In the genomic region with DNA sequence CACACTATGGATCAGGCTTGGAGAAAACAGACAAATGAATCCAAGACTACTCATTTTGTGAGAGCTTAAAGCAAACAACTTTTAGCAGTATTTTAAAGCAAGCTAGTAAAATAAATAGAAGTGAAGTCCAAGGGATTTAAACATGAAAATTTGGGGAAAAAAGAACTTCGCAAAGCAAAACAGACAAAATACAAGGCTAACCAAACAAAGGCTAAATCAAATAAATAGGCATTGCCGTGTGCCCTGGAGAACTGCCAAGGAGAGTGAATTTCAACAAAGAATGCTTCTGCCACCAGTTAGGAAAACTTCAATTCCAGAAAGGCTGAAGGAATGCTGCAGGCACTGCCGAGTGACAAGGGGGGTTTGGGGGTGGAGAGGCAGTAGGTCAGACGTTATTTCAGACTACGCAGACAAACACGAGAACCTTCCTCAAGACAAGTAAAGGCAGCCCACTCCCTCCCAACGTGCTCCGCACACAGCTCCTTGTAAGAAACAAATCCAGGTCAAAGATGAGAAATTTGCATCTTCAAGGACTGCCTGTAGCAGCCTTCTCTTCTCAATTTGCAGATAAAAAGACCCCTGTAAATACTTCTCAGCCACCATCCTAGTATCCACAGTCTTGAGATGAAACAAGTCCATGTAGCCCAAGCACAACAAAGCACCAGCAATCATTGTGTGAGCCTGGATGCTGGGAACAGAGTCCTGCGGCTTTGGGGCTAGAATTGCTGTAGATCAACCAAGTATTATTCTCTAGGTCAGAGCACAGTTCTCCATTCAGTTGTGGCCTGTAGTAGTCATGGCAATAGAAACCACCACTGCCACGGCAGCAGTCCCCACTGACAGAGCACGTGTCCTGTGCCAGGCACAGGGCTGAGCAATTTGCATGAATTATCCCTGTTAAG, we compare ENCODE assay signal across 9 cellular contexts. TPM values are rescaled to one million over a fixed set of nuclear protein-coding genes. Genes with fewer than 3 reads are reported as not detected.
DNase-seq lines count a peak whose midpoint lies in the region; ATAC-seq and TF ChIP-seq lines count a peak whose summit lies in the region.
"Had no signal": no experiment of that assay in that cellular context is flagged by ENCODE, and none has a peak within 500 bp of the region (broad histone marks: within the 10 kb centered on the region; RNA-seq: fewer than 3 reads in every experiment).

No MANE protein-coding gene starts in this region.

- H3K27me3 ChIP-seq in AG04450 (ENCODE audit: control insufficient read depth, insufficient read depth, low read length) (no peaks in the 10 kb centered on the region), IMR-90 (ENCODE audit: control insufficient read depth, insufficient read depth, low read length) (no peaks in the 10 kb centered on the region)

- in situ Hi-C loops in IMR-90 (cut with MboI; ENCODE audit: low sequenced_read_pairs), result loop anchor here (5.0 to 10.0 kb wide), 3 partner anchors 294 to 866 kb away; no protein-coding TSS in a partner anchor

- H3K9me3 ChIP-seq in AG04450 (ENCODE audit: control insufficient read depth, insufficient read depth, low read length) (no peaks in the 10 kb centered on the region), IMR-90 (ENCODE audit: control insufficient read depth, insufficient read depth, low read length) (no peaks in the 10 kb centered on the region), mucosa of descending colon (no peaks in the 10 kb centered on the region)

- H3K4me3 ChIP-seq in AG04450 (ENCODE audit: low read depth, low read length) (no peak overlapping the region; the same call in 1 of the 2 replicates), IMR-90 (ENCODE audit: insufficient read depth, low read depth, low read length) (no peak overlapping the region), mucosa of descending colon (peak overlapping the region; percentile 4)

- H3K36me3 ChIP-seq in IMR-90 (ENCODE audit: control insufficient read depth, insufficient read depth, low read length) (no peaks in the 10 kb centered on the region), mucosa of descending colon (ENCODE audit: low read depth) (no peaks in the 10 kb centered on the region)

- peak overlapping the region; percentile 97 for H2BK120ac ChIP-seq in IMR-90 (ENCODE audit: low read depth, low read length)

- peaks cover 14% of the 10 kb centered on the region for H3K9me1 ChIP-seq in IMR-90 (ENCODE audit: insufficient read depth, low read length)

- H3K56ac ChIP-seq in IMR-90 (ENCODE audit: extremely low read depth, insufficient read depth, low read length), result peak overlapping the region; percentile 79

- intact Hi-C loops in IMR-90 (cut with micrococcal nuclease) (loop anchor here (2.0 to 10.0 kb wide), 4 partner anchors 99 to 494 kb away; a partner anchor contains a TSS), mucosa of descending colon (cut with DNase I, micrococcal nuclease) (loop anchor here (5.0 to 10.0 kb wide), 3 partner anchors 734 to 876 kb away; no protein-coding TSS in a partner anchor)

- H3K27ac ChIP-seq in AG04450 (ENCODE audit: low read depth, low read length) (peak overlapping the region; percentile 40), IMR-90 (ENCODE audit: insufficient read depth, low read length) (peak overlapping the region; percentile 98)

- H2BK5ac ChIP-seq in IMR-90 (ENCODE audit: low read depth, low read length, poor library complexity, severe bottlenecking), result peak overlapping the region; percentile 95

- no peak for TF ChIP-seq CTCF in AG04450 (IDR thresholded peaks at IDR 0.05; ENCODE audit: low read depth, low read length)
- TF ChIP-seq CTCF in IMR-90 (conservative IDR thresholded peaks at IDR 0.05; ENCODE audit: low read depth, low read length), result no peak
- TF ChIP-seq CTCF in mucosa of descending colon (IDR thresholded peaks at IDR 0.05), result no peak

- H3K18ac ChIP-seq in IMR-90 (ENCODE audit: low read depth, low read length), result peak overlapping the region; percentile 91

- BruUV-seq in IMR-90 (replicated peaks; lab: Mats Ljungman, UMichigan), result no TSS peak

- peak; percentile 59 for ATAC-seq in IMR-90 (ENCODE audit: low read depth)
- ATAC-seq in mucosa of descending colon, result peak; percentile 72
- no peak for ATAC-seq in GM18502 (IDR thresholded peaks at IDR 0.05; ENCODE audit: poor library complexity, unreplicated experiment)
- no peak for ATAC-seq in HG03354 (IDR thresholded peaks at IDR 0.05; ENCODE audit: poor library complexity, severe bottlenecking, unreplicated experiment)

- H3K9ac ChIP-seq in IMR-90 (ENCODE audit: low read depth, low read length), result peak overlapping the region; percentile 75

- H2AK9ac ChIP-seq in IMR-90 (replicated peaks; ENCODE audit: low read depth, low read length, poor library complexity), result peak overlapping the region; percentile 58

- peak overlapping the region; percentile 65; the same call in 2 of the 3 replicates for H2BK15ac ChIP-seq in IMR-90 (ENCODE audit: low read depth, low read length)

- 83% methylated on average over 1 of the region's 11 CpGs; no CpG with 5 or more reads in 1 of the 2 experiments for WGBS in IMR-90 (ENCODE audit: extremely low coverage in 2 of 2, insufficient read length in 1 of 2), 2 experiments

- peak overlapping the region; percentile 88 to 93 for H4K8ac ChIP-seq in IMR-90 (ENCODE audit: low read depth in 2 of 2, low read length in 2 of 2)

- H4K20me1 ChIP-seq in IMR-90 (ENCODE audit: insufficient read depth, low read length), result no peaks in the 10 kb centered on the region

- peaks cover 25% of the 10 kb centered on the region for H3K4me1 ChIP-seq in IMR-90 (ENCODE audit: control insufficient read depth, insufficient read depth, low read length)
- H3K4me1 ChIP-seq in mucosa of descending colon (ENCODE audit: low read depth), result peaks cover 25% of the 10 kb centered on the region

- peak overlapping the region; percentile 97 for H4K91ac ChIP-seq in IMR-90 (ENCODE audit: insufficient read depth, low read depth, low read length)

- H4K5ac ChIP-seq in IMR-90 (ENCODE audit: low read depth, low read length), result peak overlapping the region; percentile 88

- dilution Hi-C loops in IMR-90 (cut with HindIII; ENCODE audit: low sequenced_read_pairs, unreplicated experiment), result no loop called here

- H3K23ac ChIP-seq in IMR-90 (ENCODE audit: low read depth, low read length), result peak overlapping the region; percentile 57

- no peak for DNase-seq in AG04450 (ENCODE audit: low read depth, low spot score)
- DNase-seq in IMR-90, result peak; percentile 75
- peak; percentile 49 for DNase-seq in dermis blood vessel endothelial cell
- peak in 2 of 3 donors; percentile 47 for DNase-seq in mucosa of descending colon
- DNase-seq in NAMALWA (ENCODE audit: low spot score), result no peak
- DNase-seq in cerebellum (ENCODE audit: low spot score), result no peak
- DNase-seq: activated naive CD4-positive, alpha-beta T cell treated with anti-CD3 and anti-CD28 coated beads for 36 hours had no signal

- H2AFZ ChIP-seq in IMR-90 (replicated peaks; ENCODE audit: low read length, poor library complexity), result peak overlapping the region; percentile 60

- peak overlapping the region; percentile 45 for H3K14ac ChIP-seq in IMR-90 (replicated peaks; ENCODE audit: low read depth, low read length)

- CTCF ChIA-PET in AG04450 (lab: Charles Lee) (interaction anchor here (0.7 to 1.6 kb wide), 6 partner anchors 11 to 1247 kb away, joined by 3 to 6 read pairs (median 3); no protein-coding TSS in a partner anchor), IMR-90 (lab: Yijun Ruan, JAX) (interaction anchor here (0.7 to 1.0 kb wide), 2 partner anchors 607 to 870 kb away, joined by 3 to 4 read pairs; no protein-coding TSS in a partner anchor)

- TF ChIP-seq POLR2A in IMR-90 (IDR thresholded peaks at IDR 0.05; ENCODE audit: low read depth, low read length), result no peak

- POLR2A ChIA-PET in AG04450 (lab: Yijun Ruan, JAX), result interaction anchor here (1.4 kb wide), 1 partner anchor 66 kb away, joined by 6 read pairs; no protein-coding TSS in a partner anchor
- POLR2A ChIA-PET in IMR-90 (lab: Charles Lee; ENCODE audit: unreplicated experiment), result no interaction called here

- peak overlapping the region; percentile 97 for H3K4ac ChIP-seq in IMR-90 (ENCODE audit: low read depth, low read length)

- no peak for TF ChIP-seq RAD21 in IMR-90 (IDR thresholded peaks at IDR 0.05; ENCODE audit: low read length)

- peak overlapping the region; percentile 58 for H3K4me2 ChIP-seq in IMR-90 (ENCODE audit: low read depth, low read length)

- peak overlapping the region; percentile 63 for H2AK5ac ChIP-seq in IMR-90 (ENCODE audit: low read depth, low read length)

- peaks cover 8 to 13% of the 10 kb centered on the region in 2 experiments; a peak in 1 of 4 replicates for H3K79me1 ChIP-seq in IMR-90 (ENCODE audit: low read depth in 1 of 2, low read length in 2 of 2)

- H2BK20ac ChIP-seq in IMR-90 (ENCODE audit: low read depth, low read length), result peak overlapping the region; percentile 96

TF ChIP-seq in IMR-90, 13 proteins besides CTCF, POLR2A, EP300 and RAD21:
- TF ChIP-seq, protein P1, sequence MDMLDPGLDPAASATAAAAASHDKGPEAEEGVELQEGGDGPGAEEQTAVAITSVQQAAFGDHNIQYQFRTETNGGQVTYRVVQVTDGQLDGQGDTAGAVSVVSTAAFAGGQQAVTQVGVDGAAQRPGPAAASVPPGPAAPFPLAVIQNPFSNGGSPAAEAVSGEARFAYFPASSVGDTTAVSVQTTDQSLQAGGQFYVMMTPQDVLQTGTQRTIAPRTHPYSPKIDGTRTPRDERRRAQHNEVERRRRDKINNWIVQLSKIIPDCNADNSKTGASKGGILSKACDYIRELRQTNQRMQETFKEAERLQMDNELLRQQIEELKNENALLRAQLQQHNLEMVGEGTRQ (IDR thresholded peaks at IDR 0.05; ENCODE audit: low read depth, low read length), result peak; percentile 48
- TF ChIP-seq SMC3 (IDR thresholded peaks at IDR 0.05; ENCODE audit: low read depth, low read length), result no peak

RNA-seq across cellular contexts. Expression of a gene that starts 43.3 kb away (rescaled TPM):
- polyA plus RNA-seq in AG04450 (2011; rRNA removed) (5.0 and 5.9 TPM in 2 replicates), IMR-90 (2012; rRNA removed) (4.9 and 5.3 TPM in 2 replicates)
- polyA minus RNA-seq in AG04450 (2011; rRNA and poly(A)+ RNA removed), result 2.0 and 2.7 TPM in 2 replicates
- total RNA-seq in IMR-90 (2012; rRNA removed) (2.2 and 6.1 TPM in 2 replicates), dermis blood vessel endothelial cell (6.1 and 6.2 TPM in 2 replicates), mucosa of descending colon (10 to 100 TPM in 1 of 3 donors, 1 to 10 TPM in 2; 6.0 to 10.2 (median 6.3) TPM), cerebellum (10.0 TPM)
- 0.58 and 1.8 TPM in 2 replicates for polyA plus RNA-seq in IMR-90 (2012; cell fraction: cytosol; rRNA removed)
- polyA plus RNA-seq in IMR-90 (2012; cell fraction: nucleus; rRNA removed; ENCODE audit: low replicate concordance), result 0.21 and 1.6 TPM in 2 replicates

RNA-seq across cellular contexts. Expression of a gene that starts 44.5 kb away (rescaled TPM):
- 16.3 and 19.0 TPM in 2 replicates for polyA plus RNA-seq in AG04450 (2011; rRNA removed)
- 24.8 and 29.1 TPM in 2 replicates for polyA minus RNA-seq in AG04450 (2011; rRNA and poly(A)+ RNA removed)
- total RNA-seq in IMR-90 (2012; rRNA removed), result 39.2 and 53.1 TPM in 2 replicates
- 21.6 and 23.3 TPM in 2 replicates for polyA plus RNA-seq in IMR-90 (2012; rRNA removed)
- 9.7 and 13.0 TPM in 2 replicates for polyA plus RNA-seq in IMR-90 (2012; cell fraction: cytosol; rRNA removed)
- 7.1 and 28.5 TPM in 2 replicates for polyA plus RNA-seq in IMR-90 (2012; cell fraction: nucleus; rRNA removed; ENCODE audit: low replicate concordance)
- 21.3 and 30.4 TPM in 2 replicates for total RNA-seq in dermis blood vessel endothelial cell
- 10 to 100 TPM; 12.6 to 19.0 (median 14.2) TPM for total RNA-seq in mucosa of descending colon
- total RNA-seq in cerebellum, result 30.3 TPM

Comparison
In these comparisons a context has a peak if more than half of its experiments do, and no peak if none do; other contexts are left out.
1. DNase-seq: peak in IMR-90 (single experiment), dermis blood vessel endothelial cell (single experiment) and mucosa of descending colon (2 of 3); none in AG04450 (single experiment), NAMALWA (single experiment) and cerebellum (single experiment).
2. ATAC-seq: peak in IMR-90 (single experiment) and mucosa of descending colon (single experiment); none in GM18502 (single experiment) and HG03354 (single experiment).